In the genomic region with DNA sequence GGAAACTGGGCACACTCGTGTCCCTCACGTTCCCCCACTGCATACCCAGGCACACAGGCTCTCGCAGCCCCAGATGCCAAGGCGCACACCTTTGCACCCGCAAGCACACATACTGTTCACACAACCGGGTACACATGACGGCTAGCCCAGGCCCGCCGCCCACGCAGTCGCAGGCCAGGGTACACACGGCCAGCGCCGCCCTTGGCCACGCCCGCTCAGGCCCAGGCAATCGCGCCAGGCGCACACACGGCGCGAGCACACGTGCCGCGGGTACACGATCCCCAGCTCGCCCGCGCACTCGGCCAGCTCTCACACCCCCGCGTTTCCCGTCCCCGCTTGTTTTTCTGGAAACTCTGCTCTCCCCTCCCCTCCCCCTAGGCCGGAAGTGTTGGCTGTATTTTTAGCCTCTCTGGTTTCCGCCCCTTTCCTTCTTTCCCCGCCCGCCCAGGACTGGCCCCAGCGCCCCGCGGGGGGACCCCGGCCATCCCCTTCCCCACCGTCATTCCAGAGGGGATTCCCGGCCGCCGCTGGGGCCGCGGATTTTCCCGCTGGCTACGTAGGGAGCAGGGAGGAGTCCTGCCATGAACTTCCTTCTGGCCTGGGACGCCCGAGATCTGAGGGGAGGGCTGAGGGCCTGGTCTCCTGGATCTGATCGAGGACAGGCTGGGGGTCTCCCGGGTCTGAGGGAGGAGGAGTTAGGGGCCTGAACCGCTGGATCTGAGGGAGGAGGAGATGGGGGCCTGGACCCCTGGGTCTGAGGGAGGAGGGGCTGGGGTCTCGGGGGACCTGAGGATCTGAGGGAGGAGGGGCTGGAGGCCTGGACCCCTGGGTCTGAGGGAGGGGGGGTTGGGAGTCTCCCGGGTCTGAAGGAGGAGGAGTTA, we compare ENCODE assay signal across 8 cellular contexts. TPM values are rescaled to one million over a fixed set of nuclear protein-coding genes. Genes with fewer than 3 reads are reported as not detected.
DNase-seq lines count a peak whose midpoint lies in the region; ATAC-seq and TF ChIP-seq lines count a peak whose summit lies in the region.

No MANE protein-coding gene starts in this region.

- CTCF ChIA-PET in A673 (lab: Charles Lee), result no interaction called here

- DNase-seq in A673 (ENCODE audit: low spot score), result peak; percentile 91
- peak; percentile 77 for DNase-seq in HuH-7.5 (ENCODE audit: low spot score)
- peak; percentile 81 to 87 for DNase-seq in SHP77 (lab: John Stamatoyannopoulos, UW)
- peak; percentile 78 for DNase-seq in activated gamma-delta T cell treated with anti-CD3 and anti-CD28 coated beads, Interleukin-2, amount 50 U/mL, for 16 hours (ENCODE audit: low read depth)
- peak; percentile 94 to 97 for DNase-seq in foreskin fibroblast

- H3K9me3 Mint-ChIP-seq in stimulated activated naive CD8-positive, alpha-beta T cell treated with anti-CD3 and anti-CD28 coated beads, Interleukin-15, Interleukin-2, amounts not matched to agents 100 ng/mL and 50 ng/mL, for 24 hours, result no peaks in the 10 kb centered on the region

- intact Hi-C loops in A673 (cut with micrococcal nuclease; ENCODE audit: unreplicated experiment), result no loop called here

- peak overlapping the region; percentile 50 for H3K4me3 ChIP-seq in A673 (ENCODE audit: low read depth, low read length, poor library complexity, severe bottlenecking)
- peak overlapping the region; percentile 40 to 54 for H3K4me3 ChIP-seq in foreskin fibroblast (ENCODE audit: low read depth in 1 of 2, low read length in 2 of 2)
- peak overlapping the region; percentile 59 for H3K4me3 ChIP-seq in neural cell (ENCODE audit: low read length)

- no peak for TF ChIP-seq EP300 in neural cell (conservative IDR thresholded peaks at IDR 0.05; ENCODE audit: poor library complexity, severe bottlenecking)

- H3K36me3 Mint-ChIP-seq in stimulated activated naive CD8-positive, alpha-beta T cell treated with anti-CD3 and anti-CD28 coated beads, Interleukin-15, Interleukin-2, amounts not matched to agents 100 ng/mL and 50 ng/mL, for 24 hours (ENCODE audit: low read depth), result peaks cover 11% of the 10 kb centered on the region

- peak overlapping the region; percentile 39 for H3K9ac ChIP-seq in neural cell (ENCODE audit: low read length)

- TF ChIP-seq RAD21 in neural cell (conservative IDR thresholded peaks at IDR 0.05), result no peak

- H3K27me3 ChIP-seq in A673 (replicated peaks; ENCODE audit: insufficient read depth, low read depth, low read length, poor library complexity), result no peaks in the 10 kb centered on the region
- peaks cover 22% of the 10 kb centered on the region for H3K27me3 ChIP-seq in neural cell (ENCODE audit: insufficient read depth, low read depth, low read length)

- TF ChIP-seq CTCF in A673 (conservative IDR thresholded peaks at IDR 0.05; ENCODE audit: low read depth, low read length) (no peak), foreskin fibroblast (IDR thresholded peaks at IDR 0.05; ENCODE audit: low read depth, low read length) (no peak), neural cell (IDR thresholded peaks at IDR 0.05; ENCODE audit: poor library complexity, severe bottlenecking) (no peak)

- peaks cover 27% of the 10 kb centered on the region for H3K4me1 ChIP-seq in A673 (ENCODE audit: insufficient read depth, low read length, poor library complexity, severe bottlenecking)

- no TSS peak for BruUV-seq in A673 (replicated peaks; lab: Mats Ljungman, UMichigan)

- H2AFZ ChIP-seq in neural cell (ENCODE audit: low read depth, low read length), result no peak overlapping the region

- no peak overlapping the region for H3K4me2 ChIP-seq in neural cell (ENCODE audit: low read length)

- ATAC-seq in GM18511 (IDR thresholded peaks at IDR 0.05; ENCODE audit: unreplicated experiment), result peak; percentile 22

- POLR2A ChIA-PET in A673 (lab: Charles Lee; ENCODE audit: low non-redundant PET), result interaction anchor here (0.5 kb wide), 1 partner anchor 431 kb away, joined by 3 read pairs; no protein-coding TSS in a partner anchor

- no peaks in the 10 kb centered on the region for H3K27me3 Mint-ChIP-seq in stimulated activated naive CD8-positive, alpha-beta T cell treated with anti-CD3 and anti-CD28 coated beads, Interleukin-15, Interleukin-2, amounts not matched to agents 100 ng/mL and 50 ng/mL, for 24 hours

- H3K27ac ChIP-seq in A673 (ENCODE audit: low read depth, low read length, poor library complexity, severe bottlenecking) (peak overlapping the region; percentile 98), neural cell (ENCODE audit: low read length) (no peak overlapping the region)

- no peaks in the 10 kb centered on the region for H3K79me2 ChIP-seq in neural cell (replicated peaks; ENCODE audit: insufficient read depth, low read length)

- no peaks in the 10 kb centered on the region for H3F3A ChIP-seq in neural cell (ENCODE audit: insufficient read depth, low read length, poor library complexity, severe bottlenecking)

- H3K9me3 ChIP-seq in A673 (ENCODE audit: low read depth, low read length, poor library complexity, severe bottlenecking) (no peaks in the 10 kb centered on the region), neural cell (ENCODE audit: low read length) (no peaks in the 10 kb centered on the region)

- peak overlapping the region; percentile 97 for H3K27ac Mint-ChIP-seq in stimulated activated naive CD8-positive, alpha-beta T cell treated with anti-CD3 and anti-CD28 coated beads, Interleukin-15, Interleukin-2, amounts not matched to agents 100 ng/mL and 50 ng/mL, for 24 hours

- peak overlapping the region; percentile 74 for H3K4me3 Mint-ChIP-seq in stimulated activated naive CD8-positive, alpha-beta T cell treated with anti-CD3 and anti-CD28 coated beads, Interleukin-15, Interleukin-2, amounts not matched to agents 100 ng/mL and 50 ng/mL, for 24 hours

- peaks cover 86% of the 10 kb centered on the region for H3K4me1 Mint-ChIP-seq in stimulated activated naive CD8-positive, alpha-beta T cell treated with anti-CD3 and anti-CD28 coated beads, Interleukin-15, Interleukin-2, amounts not matched to agents 100 ng/mL and 50 ng/mL, for 24 hours (ENCODE audit: low read depth)

- H3K36me3 ChIP-seq in A673 (ENCODE audit: insufficient read depth, low read length, poor library complexity, severe bottlenecking) (no peaks in the 10 kb centered on the region), neural cell (ENCODE audit: insufficient read depth, low read length) (no peaks in the 10 kb centered on the region)

- H3K9me2 ChIP-seq in neural cell (ENCODE audit: insufficient read depth, low read length), result no peaks in the 10 kb centered on the region

- H4K20me1 ChIP-seq in neural cell (ENCODE audit: insufficient read depth), result no peaks in the 10 kb centered on the region

TF ChIP-seq in neural cell, 6 proteins besides CTCF, POLR2A, EP300 and RAD21:
- TF ChIP-seq, protein P1, sequence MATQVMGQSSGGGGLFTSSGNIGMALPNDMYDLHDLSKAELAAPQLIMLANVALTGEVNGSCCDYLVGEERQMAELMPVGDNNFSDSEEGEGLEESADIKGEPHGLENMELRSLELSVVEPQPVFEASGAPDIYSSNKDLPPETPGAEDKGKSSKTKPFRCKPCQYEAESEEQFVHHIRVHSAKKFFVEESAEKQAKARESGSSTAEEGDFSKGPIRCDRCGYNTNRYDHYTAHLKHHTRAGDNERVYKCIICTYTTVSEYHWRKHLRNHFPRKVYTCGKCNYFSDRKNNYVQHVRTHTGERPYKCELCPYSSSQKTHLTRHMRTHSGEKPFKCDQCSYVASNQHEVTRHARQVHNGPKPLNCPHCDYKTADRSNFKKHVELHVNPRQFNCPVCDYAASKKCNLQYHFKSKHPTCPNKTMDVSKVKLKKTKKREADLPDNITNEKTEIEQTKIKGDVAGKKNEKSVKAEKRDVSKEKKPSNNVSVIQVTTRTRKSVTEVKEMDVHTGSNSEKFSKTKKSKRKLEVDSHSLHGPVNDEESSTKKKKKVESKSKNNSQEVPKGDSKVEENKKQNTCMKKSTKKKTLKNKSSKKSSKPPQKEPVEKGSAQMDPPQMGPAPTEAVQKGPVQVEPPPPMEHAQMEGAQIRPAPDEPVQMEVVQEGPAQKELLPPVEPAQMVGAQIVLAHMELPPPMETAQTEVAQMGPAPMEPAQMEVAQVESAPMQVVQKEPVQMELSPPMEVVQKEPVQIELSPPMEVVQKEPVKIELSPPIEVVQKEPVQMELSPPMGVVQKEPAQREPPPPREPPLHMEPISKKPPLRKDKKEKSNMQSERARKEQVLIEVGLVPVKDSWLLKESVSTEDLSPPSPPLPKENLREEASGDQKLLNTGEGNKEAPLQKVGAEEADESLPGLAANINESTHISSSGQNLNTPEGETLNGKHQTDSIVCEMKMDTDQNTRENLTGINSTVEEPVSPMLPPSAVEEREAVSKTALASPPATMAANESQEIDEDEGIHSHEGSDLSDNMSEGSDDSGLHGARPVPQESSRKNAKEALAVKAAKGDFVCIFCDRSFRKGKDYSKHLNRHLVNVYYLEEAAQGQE (IDR thresholded peaks at IDR 0.05; ENCODE audit: borderline replicate concordance), result no peak
- TF ChIP-seq POLR2AphosphoS5 (IDR thresholded peaks at IDR 0.05) (peak; percentile 27), SMC3 (conservative IDR thresholded peaks at IDR 0.05; ENCODE audit: poor library complexity) (no peak), EZH2 (IDR thresholded peaks at IDR 0.05; ENCODE audit: borderline replicate concordance, insufficient read depth, low read length, poor library complexity, severe bottlenecking) (no peak), MXI1 (conservative IDR thresholded peaks at IDR 0.05; ENCODE audit: poor library complexity, severe bottlenecking) (peak; percentile 50), TAF1 (IDR thresholded peaks at IDR 0.05; ENCODE audit: low read depth) (no peak)

RNA-seq across cellular contexts. Expression of a gene that starts 4.0 kb away (rescaled TPM):
- 7.1 and 8.1 TPM in 2 replicates for total RNA-seq in A673 (2021)
- polyA plus RNA-seq in neural cell, result 0.34 TPM in 1 of 2 replicates, not detected in the other
- 0.24 and 0.35 TPM in 2 replicates for polyA minus RNA-seq in neural cell

RNA-seq across cellular contexts. Expression of a gene that starts 9.8 kb away (rescaled TPM):
- total RNA-seq in A673 (2021), result 99.1 and 99.4 TPM in 2 replicates
- polyA plus RNA-seq in neural cell, result 14.3 and 23.2 TPM in 2 replicates
- polyA minus RNA-seq in neural cell, result 52.1 and 58.4 TPM in 2 replicates

RNA-seq across cellular contexts. Expression of a gene that starts 11.5 kb away (rescaled TPM):
- 37.1 and 41.9 TPM in 2 replicates for total RNA-seq in A673 (2021)
- 39.5 and 52.1 TPM in 2 replicates for polyA plus RNA-seq in neural cell
- 23.4 and 28.2 TPM in 2 replicates for polyA minus RNA-seq in neural cell

RNA-seq across cellular contexts. Expression of a gene that starts 11.8 kb away (rescaled TPM):
- 70.2 and 73.3 TPM in 2 replicates for total RNA-seq in A673 (2021)
- polyA plus RNA-seq in neural cell, result 37.3 and 67.2 TPM in 2 replicates
- polyA minus RNA-seq in neural cell, result 31.1 and 35.8 TPM in 2 replicates

RNA-seq across cellular contexts. Expression of a gene that starts 33.1 kb away (rescaled TPM):
- total RNA-seq in A673 (2021), result 1,898 and 1,963 TPM in 2 replicates
- 22.6 and 31.0 TPM in 2 replicates for polyA plus RNA-seq in neural cell
- 24.6 and 24.7 TPM in 2 replicates for polyA minus RNA-seq in neural cell
